ENCODE assay signal across 8 cellular contexts in the genomic region with DNA sequence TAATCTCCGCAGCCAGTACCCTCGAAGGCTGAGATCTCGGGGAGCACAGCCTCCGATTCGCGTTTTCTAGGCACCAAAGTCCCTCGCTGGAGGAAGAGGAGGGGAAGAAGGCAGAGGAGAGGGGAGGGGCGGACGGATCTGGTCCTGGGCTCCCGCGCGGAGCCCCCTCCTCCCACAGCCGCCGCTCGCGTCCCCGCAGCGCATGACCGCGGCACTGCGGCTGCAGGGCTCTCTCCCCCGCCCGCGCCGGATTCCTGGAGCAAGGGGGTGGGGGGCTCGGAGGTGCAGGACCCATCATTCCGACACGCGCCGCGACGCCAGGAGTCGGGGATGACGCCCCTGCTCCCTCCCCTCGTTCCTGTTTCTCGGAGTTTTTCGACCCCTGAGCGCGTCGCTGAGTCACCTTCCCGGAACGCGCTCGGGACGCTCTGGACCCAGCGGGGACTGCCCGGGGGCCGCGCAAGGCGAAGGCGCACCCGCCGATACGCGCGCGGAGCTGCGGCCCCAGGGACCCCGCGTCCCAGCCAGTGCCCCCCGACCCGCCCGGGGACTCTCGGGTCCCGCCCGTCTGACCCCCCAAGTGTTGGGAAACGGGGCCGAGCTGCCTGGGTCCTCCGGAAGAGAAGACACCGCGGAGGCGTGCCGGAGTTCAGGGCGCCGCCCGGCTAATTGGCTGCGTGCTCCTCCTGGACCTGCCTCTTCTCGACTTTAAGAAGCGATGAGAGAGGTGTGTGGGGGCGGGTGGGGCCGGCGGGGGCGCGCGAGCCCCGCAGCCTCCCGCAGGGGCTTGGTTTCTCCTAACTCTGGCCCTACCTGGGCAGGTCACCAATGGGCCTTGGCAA. TPM values are rescaled to one million over a fixed set of nuclear protein-coding genes. Genes with fewer than 3 reads are reported as not detected.
DNase-seq lines count a peak whose midpoint lies in the region; ATAC-seq and TF ChIP-seq lines count a peak whose summit lies in the region.

No MANE protein-coding gene starts in this region.

- peak; percentile 85 for DNase-seq in activated CD4-positive, alpha-beta T cell treated with anti-CD3 and anti-CD28 coated beads for 36 hours
- peak in 2 of 3 donors; percentile 17 to 31 for DNase-seq in effector memory CD4-positive, alpha-beta T cell
- peak; percentile 55 to 62 for DNase-seq in stimulated activated CD8-positive, alpha-beta memory T cell treated with anti-CD3 and anti-CD28 coated beads, Interleukin-7, amount 100 ng/mL, for 48 hours (ENCODE audit: extremely low read depth in 1 of 2, low read depth in 1 of 2)
- DNase-seq in hippocampal formation (lab: John Stamatoyannopoulos, UW), result no peak

- peak overlapping the region; percentile 81 for H3K27ac Mint-ChIP-seq in activated CD4-positive, alpha-beta T cell treated with anti-CD3 and anti-CD28 coated beads for 36 hours

- no peak for TF ChIP-seq EP300 in Ishikawa (IDR thresholded peaks at IDR 0.05; ENCODE audit: borderline replicate concordance)

- no peaks in the 10 kb centered on the region for H3K9me3 Mint-ChIP-seq in activated CD4-positive, alpha-beta T cell treated with anti-CD3 and anti-CD28 coated beads for 36 hours (ENCODE audit: low read depth)

- no peaks in the 10 kb centered on the region for H3K36me3 Mint-ChIP-seq in activated CD4-positive, alpha-beta T cell treated with anti-CD3 and anti-CD28 coated beads for 36 hours (ENCODE audit: low read depth)

- CTCF ChIA-PET in activated CD4-positive, alpha-beta T cell treated with anti-CD3 and anti-CD28 coated beads for 36 hours (lab: Charles Lee), result interaction anchor here (1.0 to 5.4 kb wide), 7 partner anchors 15 to 215 kb away, joined by 3 to 43 read pairs (median 4); partner anchors contain the start of genes PRPSAP1 and UBE2O

- intact Hi-C loops in activated CD4-positive, alpha-beta T cell treated with anti-CD3 and anti-CD28 coated beads for 36 hours (cut with DNase I, micrococcal nuclease), result loop anchor here (1.0 to 10.0 kb wide), 5 partner anchors 30 to 598 kb away; partner anchors contain the start of genes MXRA7 (in 1 of the 2), PRPSAP1 (in 1 of the 2), UNK (in 1 of the 2) and WBP2 (in 1 of the 2)

- H3K27me3 Mint-ChIP-seq in activated CD4-positive, alpha-beta T cell treated with anti-CD3 and anti-CD28 coated beads for 36 hours, result no peaks in the 10 kb centered on the region

- H3K9ac ChIP-seq in mucosa of rectum (ENCODE audit: low read depth in 1 of 2, low read length in 2 of 2), result peak overlapping the region; percentile 56 to 63

- POLR2A ChIA-PET in activated CD4-positive, alpha-beta T cell treated with anti-CD3 and anti-CD28 coated beads for 36 hours (lab: Charles Lee), result interaction anchor here (0.6 kb wide), 1 partner anchor 1576 kb away, joined by 6 read pairs; the partner anchor contains the start of gene TNRC6C

- no peak overlapping the region for H3K27ac ChIP-seq in effector memory CD4-positive, alpha-beta T cell (ENCODE audit: insufficient read depth, low read length, poor library complexity, severe bottlenecking)
- H3K27ac ChIP-seq in mucosa of rectum (ENCODE audit: low read depth in 2 of 2, low read length in 2 of 2), result peak overlapping the region; percentile 48 to 56

- peak; percentile 57 for ATAC-seq in activated CD4-positive, alpha-beta T cell treated with anti-CD3 and anti-CD28 coated beads for 36 hours
- no peak for ATAC-seq in GM19455 (IDR thresholded peaks at IDR 0.05; ENCODE audit: unreplicated experiment)

- H3K4me3 ChIP-seq in GM08714 (ENCODE audit: low read length), result peak overlapping the region; percentile 56; the same call in 1 of the 2 replicates
- H3K4me3 ChIP-seq in effector memory CD4-positive, alpha-beta T cell (ENCODE audit: insufficient read depth, low read depth, low read length, poor library complexity, severe bottlenecking), result peak overlapping the region; percentile 72
- H3K4me3 ChIP-seq in mucosa of rectum (ENCODE audit: low read length in 2 of 2), result peak overlapping the region; percentile 67 to 69

- no peaks in the 10 kb centered on the region for H3K36me3 ChIP-seq in effector memory CD4-positive, alpha-beta T cell (ENCODE audit: control insufficient read depth, insufficient read depth, low read length)
- no peaks in the 10 kb centered on the region for H3K36me3 ChIP-seq in mucosa of rectum (ENCODE audit: control insufficient read depth in 2 of 2, insufficient read depth in 2 of 2, low read length in 2 of 2)

- H3K4me1 ChIP-seq in effector memory CD4-positive, alpha-beta T cell (ENCODE audit: control insufficient read depth, insufficient read depth, low read length, poor library complexity, severe bottlenecking), result peaks cover 24% of the 10 kb centered on the region
- H3K4me1 ChIP-seq in mucosa of rectum (ENCODE audit: control insufficient read depth in 2 of 2, insufficient read depth in 2 of 2, low read length in 2 of 2), result peaks cover 27 to 32% of the 10 kb centered on the region in 2 donors

- peak overlapping the region; percentile 85 for H3K4me3 Mint-ChIP-seq in activated CD4-positive, alpha-beta T cell treated with anti-CD3 and anti-CD28 coated beads for 36 hours

- no peak for TF ChIP-seq RAD21 in Ishikawa (IDR thresholded peaks at IDR 0.05; ENCODE audit: low read depth)

- no peaks in the 10 kb centered on the region for H3K9me3 ChIP-seq in effector memory CD4-positive, alpha-beta T cell (ENCODE audit: control insufficient read depth, low read length)
- H3K9me3 ChIP-seq in mucosa of rectum (ENCODE audit: control insufficient read depth in 2 of 2, low read length in 2 of 2), result no peaks in the 10 kb centered on the region

- no peaks in the 10 kb centered on the region for H3K27me3 ChIP-seq in effector memory CD4-positive, alpha-beta T cell (replicated peaks; ENCODE audit: control insufficient read depth, insufficient read depth, low read length, poor library complexity, severe bottlenecking)
- peaks cover 0 to 2% of the 10 kb centered on the region in 2 donors for H3K27me3 ChIP-seq in mucosa of rectum (ENCODE audit: control insufficient read depth in 2 of 2, insufficient read depth in 2 of 2, low read length in 2 of 2)

- H3K4me1 Mint-ChIP-seq in activated CD4-positive, alpha-beta T cell treated with anti-CD3 and anti-CD28 coated beads for 36 hours, result peaks cover 12% of the 10 kb centered on the region

TF ChIP-seq in Ishikawa, 13 proteins besides CTCF, POLR2A, EP300 and RAD21:
- TF ChIP-seq CEBPB (IDR thresholded peaks at IDR 0.05), result no peak
- no peak for TF ChIP-seq USF1 (IDR thresholded peaks at IDR 0.05)
- TF ChIP-seq REST (IDR thresholded peaks at IDR 0.05; ENCODE audit: low read depth), result no peak
- no peak for TF ChIP-seq TCF12 (IDR thresholded peaks at IDR 0.05; ENCODE audit: low read depth)
- no peak for TF ChIP-seq CREB1 (IDR thresholded peaks at IDR 0.05; ENCODE audit: low read depth)
- 0 out of 2 replicates have a peak, but pooled peaks have one; percentile 42 for TF ChIP-seq TEAD4 (IDR thresholded peaks at IDR 0.05)
- no peak for TF ChIP-seq FOXM1 (IDR thresholded peaks at IDR 0.05; ENCODE audit: borderline replicate concordance, low read depth)
- TF ChIP-seq ZBTB7A (IDR thresholded peaks at IDR 0.05; ENCODE audit: low read depth), result peak; percentile 66

RNA-seq across cellular contexts. Expression of gene SPHK1, which starts 1.4 kb away (rescaled TPM):
- total RNA-seq in activated CD4-positive, alpha-beta T cell treated with anti-CD3 and anti-CD28 coated beads for 36 hours, result 10 to 100 TPM in 1 of 2 experiments, 1 to 10 TPM in 1; 7.4 to 11.7 TPM

RNA-seq across cellular contexts. Expression of gene PRPSAP1, which starts 29.3 kb away (rescaled TPM):
- total RNA-seq in activated CD4-positive, alpha-beta T cell treated with anti-CD3 and anti-CD28 coated beads for 36 hours, result 10 to 100 TPM; 26.7 to 34.9 TPM

Comparison
In these comparisons a context has a peak if more than half of its experiments do, and no peak if none do; other contexts are left out.
1. DNase-seq: peak in activated CD4-positive, alpha-beta T cell treated with anti-CD3 and anti-CD28 coated beads for 36 hours (single experiment), effector memory CD4-positive, alpha-beta T cell (2 of 3) and stimulated activated CD8-positive, alpha-beta memory T cell treated with anti-CD3 and anti-CD28 coated beads, Interleukin-7, amount 100 ng/mL, for 48 hours (2 of 2); none in hippocampal formation (0 of 2).
2. Peak in every context shown above with its lines, with median percentiles within 50 percentile points of each other: H3K4me3 ChIP-seq.